21 cellular contexts compared by ENCODE assay signal in genomic region chr5:169412858-169413257, GRCh38.
"Had no signal": no experiment of that assay in that cellular context is flagged by ENCODE, and none has a peak within 500 bp of the region (broad histone marks: within the 10 kb centered on the region; RNA-seq: fewer than 3 reads in every experiment).

No MANE protein-coding gene starts in this region.

- ATAC-seq: activated CD4-positive, alpha-beta T cell treated with anti-CD3 and anti-CD28 coated beads for 36 hours; activated CD8-positive, alpha-beta T cell treated with anti-CD3 and anti-CD28 coated beads, Interleukin-2, amount 10 ng/mL, durations not matched to agents 7 days and 5 days had no signal

- H3K27ac ChIP-seq: PC-9, WERI-Rb-1 had no signal

- H3K4me2 ChIP-seq: PC-9, SK-N-SH had no signal

- FAIRE-seq: astrocyte had no signal

- H3K9me3 ChIP-seq: SK-N-SH had no signal

- DNase-seq: activated CD4-positive, alpha-beta T cell treated with anti-CD3 and anti-CD28 coated beads for 36 hours; activated CD4-positive, alpha-beta T cell treated with anti-CD3 and anti-CD28 coated beads, Interleukin-2, amount 50 U/mL, for 1 hour; activated CD8-positive, alpha-beta memory T cell treated with anti-CD3 and anti-CD28 coated beads, Interleukin-2, amount 50 U/mL, for 48 hours; activated CD8-positive, alpha-beta T cell treated with anti-CD3 and anti-CD28 coated beads, Interleukin-2, amount 10 ng/mL, durations not matched to agents 7 days and 5 days; activated naive CD4-positive, alpha-beta T cell; activated T-cell treated with anti-CD3 and anti-CD28 coated beads, Interleukin-2, amount 50 U/mL, for 1 hour; amniotic stem cell; Kasumi-1; KBM-7; NCI-H1105 treated with DMSO at 0.1 percent for 48 hours; NCI-H1436 treated with DMSO at 0.1 percent for 48 hours; NCI-H187; NCI-H2081; NCI-H510A treated with DMSO at 0.1 percent for 48 hours; NCI-H69; PC-9; SIG-M5; SK-N-SH; T-helper 1 cell; WERI-Rb-1 had no signal

- H3K36me3 ChIP-seq: WERI-Rb-1 had no signal

- H2AFZ ChIP-seq: PC-9 had no signal

- H3K4me3 ChIP-seq: PC-9 had no signal

- H3K9ac ChIP-seq: SK-N-SH had no signal
